9 cellular contexts compared by ENCODE assay signal in genomic region chr13:23378009-23378632, GRCh38.
DNase-seq lines count a peak whose midpoint lies in the region; ATAC-seq and TF ChIP-seq lines count a peak whose summit lies in the region.
"Had no signal": no experiment of that assay in that cellular context is flagged by ENCODE, and none has a peak within 500 bp of the region (broad histone marks: within the 10 kb centered on the region; RNA-seq: fewer than 3 reads in every experiment).

No MANE protein-coding gene starts in this region.

- CTCF ChIA-PET in AG04449 (lab: Yijun Ruan, JAX) = no interaction called here

- H3K36me3 Mint-ChIP-seq in activated T-cell treated with anti-CD3 and anti-CD28 coated beads, Interleukin-2, amount 50 U/mL, for 24 hours (ENCODE audit: low read depth) = peaks cover 15% of the 10 kb centered on the region

- H3K4me3 ChIP-seq in AG04449 (ENCODE audit: low read depth, low read length) (no peak overlapping the region), foreskin fibroblast (ENCODE audit: low read depth in 1 of 2, low read length in 2 of 2) (no peak overlapping the region)
- H3K4me3 ChIP-seq: ovary had no signal

- no peaks in the 10 kb centered on the region for H3K9me3 Mint-ChIP-seq in activated T-cell treated with anti-CD3 and anti-CD28 coated beads, Interleukin-2, amount 50 U/mL, for 24 hours

- no peak for TF ChIP-seq CTCF in AG04449 (IDR thresholded peaks at IDR 0.05; ENCODE audit: insufficient read depth, low read length, missing control alignments)
- TF ChIP-seq CTCF in foreskin fibroblast (IDR thresholded peaks at IDR 0.05; ENCODE audit: low read depth, low read length) = no peak

- H3K4me1 Mint-ChIP-seq in activated T-cell treated with anti-CD3 and anti-CD28 coated beads, Interleukin-2, amount 50 U/mL, for 24 hours (ENCODE audit: low read depth) = peaks cover 62% of the 10 kb centered on the region

- no peaks in the 10 kb centered on the region for H3K27me3 Mint-ChIP-seq in activated T-cell treated with anti-CD3 and anti-CD28 coated beads, Interleukin-2, amount 50 U/mL, for 24 hours

- peak overlapping the region; percentile 35 for H3K4me3 Mint-ChIP-seq in activated T-cell treated with anti-CD3 and anti-CD28 coated beads, Interleukin-2, amount 50 U/mL, for 24 hours

- ATAC-seq in GM19328 (IDR thresholded peaks at IDR 0.05; ENCODE audit: unreplicated experiment) = peak; percentile 27

- H3K27ac Mint-ChIP-seq in activated T-cell treated with anti-CD3 and anti-CD28 coated beads, Interleukin-2, amount 50 U/mL, for 24 hours = peak overlapping the region; percentile 87

- DNase-seq in AG04449 (ENCODE audit: low read depth, low spot score) (peak; percentile 98), NCI-H226 (peak; percentile 67), foreskin fibroblast (peak; percentile 98 to 99), DMS114 treated with DMSO at 0.1 percent for 48 hours (lab: John Stamatoyannopoulos, UW; ENCODE audit: unreplicated experiment) (no peak), foreskin melanocyte (no peak)
- peak; percentile 51 for DNase-seq in activated T-cell treated with anti-CD3 and anti-CD28 coated beads, Interleukin-2, amount 50 U/mL, for 24 hours
- peak; percentile 72 for DNase-seq in stimulated activated CD4-positive, alpha-beta T cell treated with anti-CD3 and anti-CD28 coated beads, Interleukin-1b, Interleukin-23, amount 100 ng/mL, for 48 hours

- POLR2A ChIA-PET in AG04449 (lab: Yijun Ruan, JAX) = interaction anchor here (0.5 to 0.7 kb wide), 2 partner anchors 50 to 92 kb away, joined by 3 read pairs; no protein-coding TSS in a partner anchor

Comparison
In these comparisons a context has a peak if more than half of its experiments do, and no peak if none do; other contexts are left out.
1. DNase-seq: peak in AG04449 (single experiment), NCI-H226 (single experiment), activated T-cell treated with anti-CD3 and anti-CD28 coated beads, Interleukin-2, amount 50 U/mL, for 24 hours (single experiment), foreskin fibroblast (2 of 2) and stimulated activated CD4-positive, alpha-beta T cell treated with anti-CD3 and anti-CD28 coated beads, Interleukin-1b, Interleukin-23, amount 100 ng/mL, for 48 hours (single experiment); none in DMS114 treated with DMSO at 0.1 percent for 48 hours (single experiment) and foreskin melanocyte (single experiment).